In the genomic region with DNA sequence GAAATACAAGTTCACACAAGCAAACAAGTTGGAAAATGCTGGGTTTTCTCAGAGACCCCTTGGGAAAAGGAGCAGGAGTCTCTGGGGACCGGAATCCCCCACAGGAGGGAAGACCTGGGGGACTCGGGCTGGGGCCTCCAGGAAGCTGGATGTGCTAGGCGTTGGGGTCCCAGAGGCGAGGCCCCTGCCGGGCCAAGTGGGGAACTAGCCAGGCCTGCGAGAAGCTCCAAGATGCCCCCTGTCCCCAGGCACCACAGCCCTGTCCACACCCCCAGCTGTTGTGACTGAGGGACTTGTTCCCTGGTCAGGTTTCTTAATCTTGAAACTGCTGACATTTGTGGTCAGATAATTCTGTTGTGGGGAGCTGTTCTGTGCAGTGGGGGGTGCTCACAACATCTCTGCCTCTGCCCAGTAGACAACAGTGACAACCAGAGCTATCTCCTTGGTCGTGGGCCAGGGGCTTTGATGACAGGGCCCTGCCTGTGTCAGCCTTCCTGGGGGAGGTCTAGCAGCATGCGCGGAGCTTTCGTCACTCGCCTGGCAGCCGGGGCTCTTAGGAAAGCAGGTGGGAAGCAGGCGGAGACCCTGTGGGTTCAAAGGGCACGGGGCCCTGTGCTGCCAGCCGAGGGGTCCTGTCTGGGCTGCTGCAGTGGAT, we compare ENCODE assay signal across 16 cellular contexts.
"Had no signal": no experiment of that assay in that cellular context is flagged by ENCODE, and none has a peak within 500 bp of the region (broad histone marks: within the 10 kb centered on the region; RNA-seq: fewer than 3 reads in every experiment).

No MANE protein-coding gene starts in this region.

- ATAC-seq: activated T-cell treated with anti-CD3 and anti-CD28 coated beads, Interleukin-2, amount 50 U/mL, for 72 hours; left lobe of liver; psoas muscle; sciatic nerve had no signal

- DNase-seq: activated CD4-positive, alpha-beta T cell treated with anti-CD3 and anti-CD28 coated beads, Interleukin-2, amount 50 U/mL, for 4 hours; activated effector memory CD4-positive, alpha-beta T cell treated with anti-CD3 and anti-CD28 coated beads, Interleukin-2, amount 50 U/mL, for 16 hours; activated T-cell treated with anti-CD3 and anti-CD28 coated beads, Interleukin-2, amount 50 U/mL, for 72 hours; caudate nucleus; dorsolateral prefrontal cortex; foreskin melanocyte; glutamatergic neuron; ovary; psoas muscle; stimulated activated naive CD4-positive, alpha-beta T cell; SW 1271; WERI-Rb-1 had no signal

- H3K4me3 ChIP-seq: dorsolateral prefrontal cortex, ovary, psoas muscle had no signal

- H3K9me3 Mint-ChIP-seq: activated naive CD4-positive, alpha-beta T cell treated with anti-CD3 and anti-CD28 coated beads, Interleukin-2, amount 50 U/mL, for 24 hours; activated T-cell treated with anti-CD3 and anti-CD28 coated beads, Interleukin-2, amount 50 U/mL, for 72 hours; neural crest cell had no signal

- H3K4me3 Mint-ChIP-seq: activated naive CD4-positive, alpha-beta T cell treated with anti-CD3 and anti-CD28 coated beads, Interleukin-2, amount 50 U/mL, for 24 hours; activated T-cell treated with anti-CD3 and anti-CD28 coated beads, Interleukin-2, amount 50 U/mL, for 72 hours; neural crest cell had no signal

- H3K36me3 ChIP-seq: ovary, WERI-Rb-1 had no signal

- H3K9me3 ChIP-seq: ovary, psoas muscle had no signal

- H3K27me3 ChIP-seq: ovary had no signal

- H3K4me1 ChIP-seq: psoas muscle had no signal

- H3K27ac Mint-ChIP-seq: activated naive CD4-positive, alpha-beta T cell treated with anti-CD3 and anti-CD28 coated beads, Interleukin-2, amount 50 U/mL, for 24 hours; activated T-cell treated with anti-CD3 and anti-CD28 coated beads, Interleukin-2, amount 50 U/mL, for 72 hours had no signal

- H3K36me3 Mint-ChIP-seq: activated naive CD4-positive, alpha-beta T cell treated with anti-CD3 and anti-CD28 coated beads, Interleukin-2, amount 50 U/mL, for 24 hours had no signal

- H3K27ac ChIP-seq: ovary, psoas muscle, WERI-Rb-1 had no signal

- H3K4me1 Mint-ChIP-seq: activated naive CD4-positive, alpha-beta T cell treated with anti-CD3 and anti-CD28 coated beads, Interleukin-2, amount 50 U/mL, for 24 hours had no signal
